ENCODE assay signal across 32 cellular contexts in genomic region chr7:139441961-139442360, GRCh38. TPM values are rescaled to one million over a fixed set of nuclear protein-coding genes. Genes with fewer than 3 reads are reported as not detected.
A peak's percentile ranks its signal among the peaks of the same experiment; 100 is the strongest.
DNase-seq lines count a peak whose midpoint lies in the region; ATAC-seq, FAIRE-seq and TF ChIP-seq lines count a peak whose summit lies in the region.
"Had no signal": no experiment of that assay in that cellular context is flagged by ENCODE, and none has a peak within 500 bp of the region (broad histone marks: within the 10 kb centered on the region; RNA-seq: fewer than 3 reads in every experiment).

No MANE protein-coding gene starts in this region.

- no peak for TF ChIP-seq EP300 in HepG2 (IDR thresholded peaks at IDR 0.05; ENCODE audit: low read depth in 2 of 2, low read length in 2 of 2)
- no peak for TF ChIP-seq EP300 in HepG2 (CRISPR knock-in tag; IDR thresholded peaks at IDR 0.05; ENCODE audit: borderline replicate concordance)

- TF ChIP-seq POLR2A in HepG2 (IDR thresholded peaks at IDR 0.05; ENCODE audit: insufficient read depth in 1 of 2, low read depth in 2 of 2, low read length in 2 of 2) (no peak), right lobe of liver (IDR thresholded peaks at IDR 0.05) (no peak)

- no peak for TF ChIP-seq CTCF in HepG2 (CRISPR knock-in tag; IDR thresholded peaks at IDR 0.05)
- TF ChIP-seq CTCF in right lobe of liver (IDR thresholded peaks at IDR 0.05): no peak
- no peak for TF ChIP-seq CTCF in bronchial epithelial cell (IDR thresholded peaks at IDR 0.05; ENCODE audit: insufficient read depth, low read length, severe bottlenecking)
- no peak for TF ChIP-seq CTCF in neural crest cell (conservative IDR thresholded peaks at IDR 0.05)

- H3K27me3 Mint-ChIP-seq in neural crest cell (ENCODE audit: low read depth): no peaks in the 10 kb centered on the region
- no peaks in the 10 kb centered on the region for H3K27me3 Mint-ChIP-seq in activated T-helper 2 cell treated with anti-CD3 and anti-CD28 coated beads, Interferon-gamma antibody, Interleukin-2, Interleukin-4, amounts not matched to agents 10 μg/mL and 5 μg/mL and 100 μg/mL, durations not matched to agents 14 hours and 24 hours and 36 hours (ENCODE audit: low read depth)
- H3K27me3 Mint-ChIP-seq: activated naive CD8-positive, alpha-beta T cell treated with anti-CD3 and anti-CD28 coated beads, Interleukin-2, amount 10 ng/mL, durations not matched to agents 7 days and 5 days had no signal

- H2AFZ ChIP-seq in HepG2 (ENCODE audit: low read length): no peak overlapping the region

- no peaks in the 10 kb centered on the region for H3K79me2 ChIP-seq in HepG2 (ENCODE audit: insufficient read depth, low read length)

- H3K4me3 Mint-ChIP-seq in neural crest cell: no peak overlapping the region
- H3K4me3 Mint-ChIP-seq in activated T-helper 2 cell treated with anti-CD3 and anti-CD28 coated beads, Interferon-gamma antibody, Interleukin-2, Interleukin-4, amounts not matched to agents 10 μg/mL and 5 μg/mL and 100 μg/mL, durations not matched to agents 14 hours and 24 hours and 36 hours (ENCODE audit: low read depth): no peak overlapping the region
- H3K4me3 Mint-ChIP-seq: activated naive CD8-positive, alpha-beta T cell treated with anti-CD3 and anti-CD28 coated beads, Interleukin-2, amount 10 ng/mL, durations not matched to agents 7 days and 5 days; endodermal cell had no signal

- CTCF ChIA-PET in HepG2 (lab: Yijun Ruan, JAX; ENCODE audit: low intra/inter-chr PET ratio, low total read pairs): no interaction called here

- FAIRE-seq in HepG2 (lab: Jason Lieb, UNC): no peak
- peak; percentile 68 for FAIRE-seq in bronchial epithelial cell (lab: Jason Lieb, UNC)
- FAIRE-seq: astrocyte, G401.6, GM18507 had no signal

- no peaks in the 10 kb centered on the region for H3K4me1 Mint-ChIP-seq in neural crest cell
- H3K4me1 Mint-ChIP-seq in activated T-helper 2 cell treated with anti-CD3 and anti-CD28 coated beads, Interferon-gamma antibody, Interleukin-2, Interleukin-4, amounts not matched to agents 10 μg/mL and 5 μg/mL and 100 μg/mL, durations not matched to agents 14 hours and 24 hours and 36 hours (ENCODE audit: low read depth): peaks cover 5% of the 10 kb centered on the region
- H3K4me1 Mint-ChIP-seq: activated naive CD8-positive, alpha-beta T cell treated with anti-CD3 and anti-CD28 coated beads, Interleukin-2, amount 10 ng/mL, durations not matched to agents 7 days and 5 days; endodermal cell had no signal

- no peaks in the 10 kb centered on the region for H3K36me3 ChIP-seq in HepG2 (replicated peaks in 1 of 2; ENCODE audit: control insufficient read depth in 1 of 2, insufficient read depth in 2 of 2, low read length in 2 of 2)
- H3K36me3 ChIP-seq in right lobe of liver: no peaks in the 10 kb centered on the region
- H3K36me3 ChIP-seq in bronchial epithelial cell (ENCODE audit: control insufficient read depth, insufficient read depth, low read length): no peaks in the 10 kb centered on the region
- H3K36me3 ChIP-seq: BE2C, left lung, neutrophil, tibial artery had no signal

- in situ Hi-C loops in HepG2 (cut with HindIII; ENCODE audit: extremely low pct_ligation_motif_present, low pct_unique_long_range_greater_than_20kb): no loop called here

- no peaks in the 10 kb centered on the region for H3K9me3 ChIP-seq in HepG2 (ENCODE audit: low read length)
- no peaks in the 10 kb centered on the region for H3K9me3 ChIP-seq in right lobe of liver
- H3K9me3 ChIP-seq: BE2C, left lung, neutrophil, stomach, tibial artery had no signal

- peak; percentile 68 for ATAC-seq in HepG2
- ATAC-seq in right lobe of liver: no peak
- ATAC-seq in HG03175 (IDR thresholded peaks at IDR 0.05; ENCODE audit: unreplicated experiment): no peak
- ATAC-seq: left lung had no signal

- POLR2A ChIA-PET in HepG2 (lab: Yijun Ruan, JAX): no interaction called here

- no peaks in the 10 kb centered on the region for H4K20me1 ChIP-seq in HepG2 (ENCODE audit: insufficient read depth, low read length)

- intact Hi-C loops in HepG2 (cut with micrococcal nuclease; ENCODE audit: unreplicated experiment): no loop called here
- intact Hi-C loops in right lobe of liver (cut with DNase I): no loop called here
- intact Hi-C loops in activated T-helper 2 cell treated with anti-CD3 and anti-CD28 coated beads, Interferon-gamma antibody, Interleukin-2, Interleukin-4, amounts not matched to agents 10 μg/mL and 5 μg/mL and 100 μg/mL, durations not matched to agents 14 hours and 24 hours and 36 hours (cut with micrococcal nuclease): no loop called here

- H3K27ac Mint-ChIP-seq in neural crest cell (ENCODE audit: unreplicated experiment): peak overlapping the region; percentile 90
- H3K27ac Mint-ChIP-seq in activated T-helper 2 cell treated with anti-CD3 and anti-CD28 coated beads, Interferon-gamma antibody, Interleukin-2, Interleukin-4, amounts not matched to agents 10 μg/mL and 5 μg/mL and 100 μg/mL, durations not matched to agents 14 hours and 24 hours and 36 hours: no peak overlapping the region
- H3K27ac Mint-ChIP-seq: activated naive CD8-positive, alpha-beta T cell treated with anti-CD3 and anti-CD28 coated beads, Interleukin-2, amount 10 ng/mL, durations not matched to agents 7 days and 5 days; endodermal cell had no signal

- H3K36me3 Mint-ChIP-seq in neural crest cell (ENCODE audit: low read depth): peaks cover 3% of the 10 kb centered on the region
- H3K36me3 Mint-ChIP-seq in activated T-helper 2 cell treated with anti-CD3 and anti-CD28 coated beads, Interferon-gamma antibody, Interleukin-2, Interleukin-4, amounts not matched to agents 10 μg/mL and 5 μg/mL and 100 μg/mL, durations not matched to agents 14 hours and 24 hours and 36 hours (ENCODE audit: low read depth): no peaks in the 10 kb centered on the region
- H3K36me3 Mint-ChIP-seq: activated naive CD8-positive, alpha-beta T cell treated with anti-CD3 and anti-CD28 coated beads, Interleukin-2, amount 10 ng/mL, durations not matched to agents 7 days and 5 days had no signal

- DNase-seq in HepG2 (ENCODE audit: low spot score) (no peak), right lobe of liver (no peak), bronchial epithelial cell (ENCODE audit: low read depth) (peak; percentile 86), neural crest cell (ENCODE audit: low read depth, low spot score) (no peak), putamen (ENCODE audit: low spot score) (no peak), MV-4-11 (lab: John Stamatoyannopoulos, UW) (no peak)
- no peak for DNase-seq in activated T-helper 2 cell treated with anti-CD3 and anti-CD28 coated beads, Interferon-gamma antibody, Interleukin-2, Interleukin-4, amounts not matched to agents 10 μg/mL and 5 μg/mL and 100 μg/mL, durations not matched to agents 14 hours and 24 hours and 36 hours (ENCODE audit: low spot score)
- DNase-seq: ACHN; activated CD4-positive, alpha-beta T cell treated with anti-CD3 and anti-CD28 coated beads for 1 hour; activated CD8-positive, alpha-beta memory T cell treated with anti-CD3 and anti-CD28 coated beads for 24 hours; activated effector memory CD4-positive, alpha-beta T cell treated with anti-CD3 and anti-CD28 coated beads, Interleukin-2, amount 50 U/mL, for 16 hours; activated naive CD8-positive, alpha-beta T cell treated with anti-CD3 and anti-CD28 coated beads, Interleukin-2, amount 10 ng/mL, durations not matched to agents 7 days and 5 days; BE2C; central memory CD4-positive, alpha-beta T cell; DMS153; endodermal cell; hippocampal formation; left lung; NCI-H1092 treated with DMSO at 0.1 percent for 48 hours; NCI-H187 treated with DMSO at 0.1 percent for 48 hours; NCI-H748 treated with DMSO at 0.1 percent for 48 hours; stomach; tibial artery had no signal

- no peak for TF ChIP-seq RAD21 in HepG2 (CRISPR knock-in tag; IDR thresholded peaks at IDR 0.05)

- no peak overlapping the region for H3K9ac ChIP-seq in HepG2 (ENCODE audit: insufficient read depth, low read depth, low read length)

- H3K4me3 ChIP-seq in HepG2 (replicated peaks in 1 of 3; ENCODE audit: insufficient read depth in 1 of 3, low read depth in 2 of 3, low read length in 3 of 3) (no peak overlapping the region), right lobe of liver (no peak overlapping the region), bronchial epithelial cell (ENCODE audit: low read depth, low read length) (no peak overlapping the region)
- H3K4me3 ChIP-seq: left lung, SK-N-MC, stomach, tibial artery had no signal

- H3K4me1 ChIP-seq in HepG2 (ENCODE audit: insufficient read depth, low read length) (peaks cover 12% of the 10 kb centered on the region), right lobe of liver (no peaks in the 10 kb centered on the region)
- H3K4me1 ChIP-seq: BE2C, left lung, stomach had no signal

- H3K9me3 Mint-ChIP-seq in neural crest cell: no peaks in the 10 kb centered on the region
- no peaks in the 10 kb centered on the region for H3K9me3 Mint-ChIP-seq in activated T-helper 2 cell treated with anti-CD3 and anti-CD28 coated beads, Interferon-gamma antibody, Interleukin-2, Interleukin-4, amounts not matched to agents 10 μg/mL and 5 μg/mL and 100 μg/mL, durations not matched to agents 14 hours and 24 hours and 36 hours
- H3K9me3 Mint-ChIP-seq: activated naive CD8-positive, alpha-beta T cell treated with anti-CD3 and anti-CD28 coated beads, Interleukin-2, amount 10 ng/mL, durations not matched to agents 7 days and 5 days; endodermal cell had no signal

- H3K27me3 ChIP-seq in HepG2 (ENCODE audit: control insufficient read depth in 1 of 2, insufficient read depth in 2 of 2, low read length in 2 of 2) (no peaks in the 10 kb centered on the region), right lobe of liver (no peaks in the 10 kb centered on the region), bronchial epithelial cell (ENCODE audit: control insufficient read depth, insufficient read depth, low read length) (no peaks in the 10 kb centered on the region)
- H3K27me3 ChIP-seq: BE2C, left lung, neutrophil, stomach, tibial artery had no signal

- H3K4me2 ChIP-seq in HepG2 (ENCODE audit: low read depth, low read length): no peak overlapping the region

- H3K27ac ChIP-seq in HepG2 (ENCODE audit: extremely low read length, insufficient read depth, low read length) (no peak overlapping the region), right lobe of liver (no peak overlapping the region)
- H3K27ac ChIP-seq: left lung, neutrophil, SK-N-MC, stomach, tibial artery had no signal

- no TSS peak for BruUV-seq in HepG2 (replicated peaks; lab: Mats Ljungman, UMichigan)

- 51% methylated on average over 4 of the region's 4 CpGs for WGBS in HepG2 (ENCODE audit: low lambda C conversion rate)
- WGBS in right lobe of liver (ENCODE audit: insufficient coverage, low coverage, low lambda C conversion rate, missing lambda C conversion rate): 54% methylated on average over 2 of the region's 4 CpGs

RNA-seq across cellular contexts. Expression of gene KLRG2, which starts 41.5 kb away (rescaled TPM):
- not detected in 2 replicates for total RNA-seq in HepG2 (2016; rRNA removed; fragmentation: Illumina TruSeq; extraction: Trizol)
- total RNA-seq in HepG2 (2016; cell fraction: cytosol; rRNA removed; fragmentation: Illumina TruSeq; extraction: Trizol; ENCODE audit: low read depth): not detected in 2 replicates
- total RNA-seq in HepG2 (2016; cell fraction: insoluble cytoplasmic fraction; rRNA removed; fragmentation: Illumina TruSeq; extraction: Trizol): not detected in 2 replicates
- total RNA-seq in HepG2 (2016; cell fraction: membrane; rRNA removed; fragmentation: Illumina TruSeq; extraction: Trizol): not detected in 2 replicates
- total RNA-seq in HepG2 (2016; cell fraction: nucleus; rRNA removed; fragmentation: Illumina TruSeq; extraction: Trizol): not detected in 2 replicates
- polyA plus RNA-seq in HepG2 (2011; rRNA removed): not detected in 2 replicates
- not detected in 2 replicates for polyA plus RNA-seq in HepG2 (2011; cell fraction: cytosol; rRNA removed)
- polyA plus RNA-seq in HepG2 (2011; cell fraction: nucleus; rRNA removed): not detected in 2 replicates
- polyA plus RNA-seq in HepG2 (2012): not detected in 2 replicates
- polyA plus RNA-seq in HepG2 (2016; cell fraction: cytosol; fragmentation: Illumina TruSeq; extraction: Trizol; ENCODE audit: low read depth): not detected in 2 replicates
- polyA plus RNA-seq in HepG2 (2016; cell fraction: insoluble cytoplasmic fraction; fragmentation: Illumina TruSeq; extraction: Trizol; ENCODE audit: low read depth): not detected in 2 replicates
- polyA plus RNA-seq in HepG2 (2016; cell fraction: membrane; fragmentation: Illumina TruSeq; extraction: Trizol; ENCODE audit: low read depth): not detected in 2 replicates
- not detected in 2 replicates for polyA plus RNA-seq in HepG2 (2016; cell fraction: nucleus; fragmentation: Illumina TruSeq; extraction: Trizol; ENCODE audit: insufficient read depth, low read depth)
- not detected in 2 replicates for polyA minus RNA-seq in HepG2 (2011; rRNA and poly(A)+ RNA removed; ENCODE audit: low replicate concordance)
- polyA minus RNA-seq in HepG2 (2011; cell fraction: cytosol; rRNA and poly(A)+ RNA removed): not detected in 2 replicates
- not detected in 2 replicates for polyA minus RNA-seq in HepG2 (2011; cell fraction: nucleus; rRNA and poly(A)+ RNA removed)
- not detected for total RNA-seq in right lobe of liver
- total RNA-seq in bronchial epithelial cell: 1.1 and 1.8 TPM in 2 replicates
- total RNA-seq in neural crest cell: not detected in 2 replicates
- total RNA-seq in activated T-helper 2 cell treated with anti-CD3 and anti-CD28 coated beads, Interferon-gamma antibody, Interleukin-2, Interleukin-4, amounts not matched to agents 10 μg/mL and 5 μg/mL and 100 μg/mL, durations not matched to agents 14 hours and 24 hours and 36 hours: 0.18 and 0.21 TPM in 2 replicates
- total RNA-seq: activated naive CD8-positive, alpha-beta T cell treated with anti-CD3 and anti-CD28 coated beads, Interleukin-2, amount 10 ng/mL, durations not matched to agents 7 days and 5 days; fibroblast of lung; pulmonary artery endothelial cell; skeletal muscle tissue had no signal
- polyA plus RNA-seq: fibroblast of lung had no signal
